In genomic region chr3:194773216-194773615, GRCh38 we compare ENCODE assay signal across 15 cellular contexts.
A peak's percentile ranks its signal among the peaks of the same experiment; 100 is the strongest.
DNase-seq lines count a peak whose midpoint lies in the region; ATAC-seq and TF ChIP-seq lines count a peak whose summit lies in the region.
"Had no signal": no experiment of that assay in that cellular context is flagged by ENCODE, and none has a peak within 500 bp of the region (broad histone marks: within the 10 kb centered on the region; RNA-seq: fewer than 3 reads in every experiment).

No MANE protein-coding gene starts in this region.

- H3K36me3 ChIP-seq in RWPE2 (ENCODE audit: low read depth) = no peaks in the 10 kb centered on the region

- H3K9me3 ChIP-seq in RWPE2 (ENCODE audit: severe bottlenecking) = no peaks in the 10 kb centered on the region

- H3K9me3 Mint-ChIP-seq in activated T-cell treated with anti-CD3 and anti-CD28 coated beads, Interleukin-2, amount 50 U/mL, for 4 hours = no peaks in the 10 kb centered on the region
- H3K9me3 Mint-ChIP-seq: activated T-helper 17 cell treated with anti-CD3 and anti-CD28 coated beads, Interleukin-2, amount 50 U/mL, for 72 hours; T-helper 2 cell treated with Interferon-gamma antibody and Interleukin-4, amounts not matched to agents 5 μg/mL and 100 μg/mL, for 36 hours had no signal

- peak; percentile 24; the same call in 2 of the 3 replicates for ATAC-seq in RWPE2 (ENCODE audit: low read depth)
- ATAC-seq in omental fat pad (ENCODE audit: low FRiP score) = peak; percentile 22
- no peak for ATAC-seq in activated T-cell treated with anti-CD3 and anti-CD28 coated beads, Interleukin-2, amount 50 U/mL, for 4 hours
- ATAC-seq: activated T-helper 17 cell treated with anti-CD3 and anti-CD28 coated beads, Interleukin-2, amount 50 U/mL, for 72 hours; Panc1 had no signal

- H3K27me3 ChIP-seq in RWPE2 (ENCODE audit: insufficient read depth, poor library complexity, severe bottlenecking) = no peaks in the 10 kb centered on the region

- no peak overlapping the region for H3K4me3 Mint-ChIP-seq in activated T-cell treated with anti-CD3 and anti-CD28 coated beads, Interleukin-2, amount 50 U/mL, for 4 hours
- H3K4me3 Mint-ChIP-seq: activated T-helper 17 cell treated with anti-CD3 and anti-CD28 coated beads, Interleukin-2, amount 50 U/mL, for 72 hours; T-helper 2 cell treated with Interferon-gamma antibody and Interleukin-4, amounts not matched to agents 5 μg/mL and 100 μg/mL, for 36 hours had no signal

- H3K27me3 Mint-ChIP-seq in activated T-cell treated with anti-CD3 and anti-CD28 coated beads, Interleukin-2, amount 50 U/mL, for 4 hours (ENCODE audit: low read depth) = peaks cover 11% of the 10 kb centered on the region

- DNase-seq in RWPE2 (ENCODE audit: low spot score) = no peak
- peak; percentile 38 for DNase-seq in fibroblast of pulmonary artery (ENCODE audit: low read depth)
- DNase-seq in omental fat pad (ENCODE audit: low spot score) = no peak
- DNase-seq in globus pallidus (ENCODE audit: low spot score) = no peak
- DNase-seq in activated T-cell treated with anti-CD3 and anti-CD28 coated beads, Interleukin-2, amount 50 U/mL, for 4 hours = no peak
- no peak for DNase-seq in activated CD4-positive, alpha-beta T cell treated with anti-CD3 and anti-CD28 coated beads for 48 hours
- DNase-seq in NCI-H146 treated with DMSO at 0.1 percent for 48 hours (lab: John Stamatoyannopoulos, UW; ENCODE audit: unreplicated experiment) = no peak
- DNase-seq: activated CD4-positive, alpha-beta T cell treated with anti-CD3 and anti-CD28 coated beads, Interleukin-2, amount 50 U/mL, for 48 hours; effector CD4-positive, alpha-beta T cell; MM.1S; stimulated activated CD4-positive, alpha-beta T cell treated with anti-CD3 and anti-CD28 coated beads, Interleukin-15, amount 100 ng/mL, for 24 hours had no signal

- H3K36me3 Mint-ChIP-seq in activated T-cell treated with anti-CD3 and anti-CD28 coated beads, Interleukin-2, amount 50 U/mL, for 4 hours (ENCODE audit: insufficient read depth) = no peaks in the 10 kb centered on the region

- TF ChIP-seq CTCF in C4-2B (conservative IDR thresholded peaks at IDR 0.05) = no peak
- no peak for TF ChIP-seq CTCF in RWPE2 (IDR thresholded peaks at IDR 0.05; ENCODE audit: poor library complexity, severe bottlenecking)
- TF ChIP-seq CTCF in fibroblast of pulmonary artery (IDR thresholded peaks at IDR 0.05; ENCODE audit: low read length, missing control alignments) = no peak
- no peak for TF ChIP-seq CTCF in omental fat pad (IDR thresholded peaks at IDR 0.05)

- H3K27ac ChIP-seq in C4-2B (peak overlapping the region; percentile 53), RWPE2 (ENCODE audit: poor library complexity, severe bottlenecking) (no peak overlapping the region)

- peaks cover 12% of the 10 kb centered on the region for H3K4me1 ChIP-seq in RWPE2 (ENCODE audit: insufficient read depth, poor library complexity, severe bottlenecking)

- no peak overlapping the region for H3K4me3 ChIP-seq in RWPE2 (ENCODE audit: severe bottlenecking)
- H3K4me3 ChIP-seq in fibroblast of pulmonary artery (replicated peaks; ENCODE audit: low read depth, low read length) = no peak overlapping the region

- H3K4me1 Mint-ChIP-seq in activated T-cell treated with anti-CD3 and anti-CD28 coated beads, Interleukin-2, amount 50 U/mL, for 4 hours (ENCODE audit: low read depth) = peaks cover 14% of the 10 kb centered on the region

Comparison
In these comparisons a context has a peak if more than half of its experiments do, and no peak if none do; other contexts are left out.
1. ATAC-seq: peak in RWPE2 (single experiment) and omental fat pad (single experiment); none in activated T-cell treated with anti-CD3 and anti-CD28 coated beads, Interleukin-2, amount 50 U/mL, for 4 hours (0 of 2).